11 cellular contexts compared by ENCODE assay signal in the genomic region with DNA sequence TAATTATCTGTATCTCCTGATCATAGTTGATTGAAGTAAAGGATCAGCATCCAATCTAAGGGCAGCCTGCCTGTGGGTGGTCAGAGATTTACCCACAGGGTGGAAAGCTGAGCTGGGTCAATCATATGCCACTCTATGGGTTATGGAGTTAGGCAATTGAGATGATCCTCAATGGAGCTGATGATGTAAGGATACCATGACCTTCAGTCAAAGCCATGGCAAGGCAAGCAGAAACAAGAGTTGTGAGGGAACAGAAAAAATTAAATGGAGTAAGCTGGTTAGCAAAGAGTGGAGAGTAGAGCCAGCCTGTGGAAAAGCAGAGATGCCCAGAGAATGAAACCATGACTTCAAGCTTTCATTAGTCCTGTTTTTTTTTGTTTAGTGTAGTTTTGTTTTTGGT.
"Had no signal": no experiment of that assay in that cellular context is flagged by ENCODE, and none has a peak within 500 bp of the region (broad histone marks: within the 10 kb centered on the region; RNA-seq: fewer than 3 reads in every experiment).

No MANE protein-coding gene starts in this region.

- H3K9ac ChIP-seq: parathyroid adenoma had no signal

- H3K36me3 ChIP-seq: uterus had no signal

- H3K4me3 ChIP-seq: uterus had no signal

- H3K27ac ChIP-seq: parathyroid adenoma, uterus had no signal

- H3K27me3 ChIP-seq: uterus had no signal

- H3K79me2 ChIP-seq: parathyroid adenoma had no signal

- H3K4me1 ChIP-seq: parathyroid adenoma, uterus had no signal

- DNase-seq: activated CD4-positive, CD25-positive, alpha-beta regulatory T cell treated with anti-CD3 and anti-CD28 coated beads, Interleukin-2, amount 50 U/mL, for 72 hours; activated effector memory CD4-positive, alpha-beta T cell treated with Interleukin-2 at 50 U/mL for 16 hours; activated naive CD4-positive, alpha-beta T cell treated with anti-CD3 and anti-CD28 coated beads, Interleukin-2, amount 50 U/mL, for 16 hours; activated T-cell treated with anti-CD3 and anti-CD28 coated beads, Interleukin-2, amount 50 U/mL, for 4 hours; islet precursor cell; naive thymus-derived CD8-positive, alpha-beta T cell; T1000; uterus had no signal

- ATAC-seq: activated T-cell treated with anti-CD3 and anti-CD28 coated beads, Interleukin-2, amount 50 U/mL, for 4 hours; left lobe of liver; naive thymus-derived CD8-positive, alpha-beta T cell; stimulated activated effector memory CD8-positive, alpha-beta T cell treated with anti-CD3 and anti-CD28 coated beads, Interleukin-12 subunit alpha, Interleukin-12 subunit beta, amount 100 ng/mL, for 72 hours had no signal

- H2AFZ ChIP-seq: parathyroid adenoma had no signal
